Comparison of ENCODE assay signal across 15 cellular contexts in genomic region chr22:49027122-49027670, GRCh38.
A peak's percentile ranks its signal among the peaks of the same experiment; 100 is the strongest.
DNase-seq lines count a peak whose midpoint lies in the region; ATAC-seq and TF ChIP-seq lines count a peak whose summit lies in the region.
"Had no signal": no experiment of that assay in that cellular context is flagged by ENCODE, and none has a peak within 500 bp of the region (broad histone marks: within the 10 kb centered on the region; RNA-seq: fewer than 3 reads in every experiment).

No MANE protein-coding gene starts in this region.

- H3K9me3 Mint-ChIP-seq in chondrocyte (ENCODE audit: low read depth), result no peaks in the 10 kb centered on the region
- H3K9me3 Mint-ChIP-seq: CD4-positive, alpha-beta T cell had no signal

- no peaks in the 10 kb centered on the region for H3K4me1 Mint-ChIP-seq in chondrocyte (ENCODE audit: low read depth)
- H3K4me1 Mint-ChIP-seq: B cell had no signal

- H3K4me3 Mint-ChIP-seq in chondrocyte (ENCODE audit: unreplicated experiment), result no peak overlapping the region
- H3K4me3 Mint-ChIP-seq: B cell; CD4-positive, alpha-beta T cell; GM23338 had no signal

- intact Hi-C loops in left ventricle myocardium superior (cut with micrococcal nuclease), result no loop called here
- intact Hi-C loops in Right ventricle myocardium superior (cut with DNase I), result no loop called here

- no peak for TF ChIP-seq CTCF in chondrocyte (IDR thresholded peaks at IDR 0.05)

- no peak overlapping the region for H3K27ac Mint-ChIP-seq in chondrocyte (ENCODE audit: unreplicated experiment)
- H3K27ac Mint-ChIP-seq: B cell; CD4-positive, alpha-beta T cell; GM23338 had no signal

- ATAC-seq in left ventricle myocardium superior (no peak), Right ventricle myocardium superior (ENCODE audit: poor library complexity) (no peak), GM18870 (IDR thresholded peaks at IDR 0.05; ENCODE audit: unreplicated experiment) (no peak), GM21447 (IDR thresholded peaks at IDR 0.05; ENCODE audit: unreplicated experiment) (no peak)

- no peaks in the 10 kb centered on the region for H3K36me3 Mint-ChIP-seq in chondrocyte (ENCODE audit: low read depth)

- peaks cover 35% of the 10 kb centered on the region for H3K27me3 Mint-ChIP-seq in chondrocyte (ENCODE audit: low read depth)
- H3K27me3 Mint-ChIP-seq: B cell had no signal

- peak; percentile 6 for DNase-seq in left ventricle myocardium superior
- no peak for DNase-seq in Right ventricle myocardium superior
- peak; percentile 90 for DNase-seq in NCI-H2171 treated with DMSO at 0.1 percent for 48 hours (lab: John Stamatoyannopoulos, UW)
- DNase-seq in chondrocyte (ENCODE audit: low spot score), result peak; percentile 72
- DNase-seq in effector CD4-positive, alpha-beta T cell, result no peak
- DNase-seq: ACHN; Calu3; CD4-positive, alpha-beta T cell; NCI-H446 treated with DMSO at 0.1 percent for 48 hours; OCI-M1; SW 1271 had no signal

Comparison
In these comparisons a context has a peak if more than half of its experiments do, and no peak if none do; other contexts are left out.
1. DNase-seq: peak in left ventricle myocardium superior (single experiment), NCI-H2171 treated with DMSO at 0.1 percent for 48 hours (single experiment) and chondrocyte (single experiment); none in Right ventricle myocardium superior (single experiment) and effector CD4-positive, alpha-beta T cell (single experiment).